In genomic region chr2:236720974-236721600, GRCh38 we compare ENCODE assay signal across 17 cellular contexts.
A peak's percentile ranks its signal among the peaks of the same experiment; 100 is the strongest.
DNase-seq lines count a peak whose midpoint lies in the region; ATAC-seq and TF ChIP-seq lines count a peak whose summit lies in the region.
"Had no signal": no experiment of that assay in that cellular context is flagged by ENCODE, and none has a peak within 500 bp of the region (broad histone marks: within the 10 kb centered on the region; RNA-seq: fewer than 3 reads in every experiment).

No MANE protein-coding gene starts in this region.

- H3K27ac ChIP-seq in esophagus squamous epithelium = peak overlapping the region in 3 of 4 donors; percentile 58 to 77 (median 69)
- no peak overlapping the region for H3K27ac ChIP-seq in right atrium auricular region
- H3K27ac ChIP-seq: gastroesophageal sphincter, upper lobe of right lung had no signal

- TF ChIP-seq CTCF in esophagus squamous epithelium (IDR thresholded peaks at IDR 0.05) (no peak), right atrium auricular region (IDR thresholded peaks at IDR 0.05) (no peak)

- ATAC-seq in GM21619 (IDR thresholded peaks at IDR 0.05; ENCODE audit: unreplicated experiment) (no peak), HG02588 (IDR thresholded peaks at IDR 0.05; ENCODE audit: unreplicated experiment) (no peak)
- ATAC-seq: activated CD8-positive, alpha-beta T cell treated with anti-CD3 and anti-CD28 coated beads for 36 hours; gastroesophageal sphincter; upper lobe of right lung had no signal

- intact Hi-C loops in esophagus squamous epithelium (cut with DNase I) = no loop called here

- H3K9me3 ChIP-seq in esophagus squamous epithelium (no peaks in the 10 kb centered on the region), right atrium auricular region (no peaks in the 10 kb centered on the region)
- H3K9me3 ChIP-seq: gastroesophageal sphincter, HAP-1, upper lobe of right lung had no signal

- H3K27me3 ChIP-seq in esophagus squamous epithelium (no peaks in the 10 kb centered on the region), right atrium auricular region (no peaks in the 10 kb centered on the region)
- H3K27me3 ChIP-seq: upper lobe of right lung had no signal

- TF ChIP-seq POLR2A in esophagus squamous epithelium (IDR thresholded peaks at IDR 0.05) = no peak

- peaks cover 0 to 32% (median 0%) of the 10 kb centered on the region in 3 donors for H3K4me1 ChIP-seq in esophagus squamous epithelium
- no peaks in the 10 kb centered on the region for H3K4me1 ChIP-seq in right atrium auricular region
- H3K4me1 ChIP-seq: gastroesophageal sphincter, HAP-1, upper lobe of right lung had no signal

- 33 to 42% methylated on average over 15 of the region's 15 CpGs for WGBS in esophagus squamous epithelium, 2 donors

- H3K36me3 ChIP-seq in esophagus squamous epithelium (no peaks in the 10 kb centered on the region), right atrium auricular region (no peaks in the 10 kb centered on the region)
- H3K36me3 ChIP-seq: gastroesophageal sphincter, HAP-1, upper lobe of right lung had no signal

- H3K4me3 ChIP-seq in esophagus squamous epithelium (no peak overlapping the region), right atrium auricular region (no peak overlapping the region)
- H3K4me3 ChIP-seq: gastroesophageal sphincter, HAP-1, upper lobe of right lung had no signal

- DNase-seq in DMS79 (lab: John Stamatoyannopoulos, UW) = peak; percentile 94
- DNase-seq in NCI-H1694 (lab: John Stamatoyannopoulos, UW) = peak; percentile 100
- DNase-seq in NCI-H524 (lab: John Stamatoyannopoulos, UW) = peak; percentile 94 to 99
- DNase-seq in esophagus squamous epithelium (lab: John Stamatoyannopoulos, UW) = no peak
- no peak for DNase-seq in right atrium auricular region (ENCODE audit: low spot score)
- DNase-seq: activated CD8-positive, alpha-beta T cell treated with anti-CD3 and anti-CD28 coated beads for 36 hours; activated T-cell treated with anti-CD3 and anti-CD28 coated beads, Interleukin-2, amount 50 U/mL, for 1 hour; amniotic stem cell; central memory CD4-positive, alpha-beta T cell; NCI-H146; nucleus accumbens; stimulated activated CD4-positive, alpha-beta T cell treated with anti-CD3 and anti-CD28 coated beads, Interleukin-4, amount 100 ng/mL, for 4 hours; upper lobe of right lung had no signal

Comparison
In these comparisons a context has a peak if more than half of its experiments do, and no peak if none do; other contexts are left out.
1. DNase-seq: peak in DMS79 (single experiment), NCI-H1694 (single experiment) and NCI-H524 (2 of 2); none in esophagus squamous epithelium (single experiment) and right atrium auricular region (single experiment).
2. H3K27ac ChIP-seq: peak in esophagus squamous epithelium (3 of 4); none in right atrium auricular region (0 of 2).